Comparison of ENCODE assay signal across 16 cellular contexts in genomic region chr16:86545927-86546637, GRCh38. TPM values are rescaled to one million over a fixed set of nuclear protein-coding genes. Genes with fewer than 3 reads are reported as not detected.
DNase-seq lines count a peak whose midpoint lies in the region; ATAC-seq and TF ChIP-seq lines count a peak whose summit lies in the region.
"Had no signal": no experiment of that assay in that cellular context is flagged by ENCODE, and none has a peak within 500 bp of the region (broad histone marks: within the 10 kb centered on the region; RNA-seq: fewer than 3 reads in every experiment).

No MANE protein-coding gene starts in this region.

- peaks cover 0 to 20% (median 5%) of the 10 kb centered on the region in 9 donors for H3K4me1 ChIP-seq in heart right ventricle
- H3K4me1 ChIP-seq in right atrium auricular region: no peaks in the 10 kb centered on the region

- H3K27ac Mint-ChIP-seq in endothelial cell (ENCODE audit: unreplicated experiment): no peak overlapping the region
- H3K27ac Mint-ChIP-seq: CD4-positive, CD25-positive, alpha-beta regulatory T cell; IgD-negative memory B cell had no signal

- intact Hi-C loops in heart right ventricle (cut with DNase I) (no loop called here), sciatic nerve (cut with DNase I) (no loop called here)

- H3K27ac ChIP-seq in heart right ventricle (no peak overlapping the region), right atrium auricular region (no peak overlapping the region)
- H3K27ac ChIP-seq: BLaER1 had no signal

- no peaks in the 10 kb centered on the region for H3K9me3 Mint-ChIP-seq in endothelial cell (ENCODE audit: unreplicated experiment)
- H3K9me3 Mint-ChIP-seq: CD4-positive, CD25-positive, alpha-beta regulatory T cell; IgD-negative memory B cell had no signal

- H3K4me1 Mint-ChIP-seq in endothelial cell (ENCODE audit: unreplicated experiment): no peaks in the 10 kb centered on the region

- TF ChIP-seq CTCF in heart right ventricle (IDR thresholded peaks at IDR 0.05): no peak
- TF ChIP-seq CTCF in right atrium auricular region (IDR thresholded peaks at IDR 0.05): no peak
- no peak for TF ChIP-seq CTCF in endothelial cell (IDR thresholded peaks at IDR 0.05; ENCODE audit: unreplicated experiment)

- H3K9me3 ChIP-seq in heart right ventricle (no peaks in the 10 kb centered on the region), right atrium auricular region (no peaks in the 10 kb centered on the region)
- H3K9me3 ChIP-seq: BLaER1 had no signal

- H3K4me3 Mint-ChIP-seq in endothelial cell (ENCODE audit: unreplicated experiment): peak overlapping the region; percentile 21
- H3K4me3 Mint-ChIP-seq: CD4-positive, CD25-positive, alpha-beta regulatory T cell; IgD-negative memory B cell had no signal

- 60 to 61% methylated on average over 19 of the region's 19 CpGs for WGBS in heart right ventricle, 2 donors

- H3K4me3 ChIP-seq in heart right ventricle (peak overlapping the region in 1 of 10 donors; percentile 2), right atrium auricular region (no peak overlapping the region)
- H3K4me3 ChIP-seq: BLaER1 had no signal

- no peaks in the 10 kb centered on the region for H3K27me3 ChIP-seq in heart right ventricle
- H3K27me3 ChIP-seq in right atrium auricular region: no peaks in the 10 kb centered on the region
- H3K27me3 ChIP-seq: BLaER1 had no signal

- H3K36me3 ChIP-seq in heart right ventricle (peaks cover 0 to 100% (median 19%) of the 10 kb centered on the region in 9 donors), right atrium auricular region (peaks cover 30% of the 10 kb centered on the region)

- DNase-seq in heart right ventricle: no peak
- no peak for DNase-seq in right atrium auricular region (ENCODE audit: low spot score)
- DNase-seq in endothelial cell (ENCODE audit: low spot score): no peak
- DNase-seq in sciatic nerve (ENCODE audit: low spot score): no peak
- no peak for DNase-seq in kidney glomerular epithelial cell (lab: John Stamatoyannopoulos, UW)
- DNase-seq: 8988T; AML-193; CD4-positive, CD25-positive, alpha-beta regulatory T cell; DMS53; GF-D8; HCEC 1CT had no signal

- peaks cover 26% of the 10 kb centered on the region for H3K36me3 Mint-ChIP-seq in endothelial cell (ENCODE audit: low read depth, unreplicated experiment)

- ATAC-seq in heart right ventricle (peak in 5 of 8 donors; percentile 11 to 41 (median 20)), sciatic nerve (peak; percentile 55), HG03175 (IDR thresholded peaks at IDR 0.05; ENCODE audit: unreplicated experiment) (no peak), GM21723 (IDR thresholded peaks at IDR 0.05; ENCODE audit: unreplicated experiment) (no peak)

- peaks cover 1% of the 10 kb centered on the region for H3K27me3 Mint-ChIP-seq in endothelial cell (ENCODE audit: unreplicated experiment)
- H3K27me3 Mint-ChIP-seq: CD4-positive, CD25-positive, alpha-beta regulatory T cell; IgD-negative memory B cell had no signal

RNA-seq across cellular contexts. Expression of gene MTHFSD, which starts 9.0 kb away (rescaled TPM):
- total RNA-seq in heart right ventricle (10 to 100 TPM in 8 of 10 donors, 1 to 10 TPM in 2; 8.9 to 13.1 (median 11.4) TPM), right atrium auricular region (1 to 10 TPM; 7.8 to 8.3 TPM), endothelial cell (ENCODE audit: unreplicated experiment) (30.6 TPM), sciatic nerve (19.2 TPM)
- 10 to 100 TPM in 1 of 2 donors, 1 to 10 TPM in 1; 5.1 to 11.3 TPM for polyA plus RNA-seq in heart right ventricle

RNA-seq across cellular contexts. Expression of gene FOXC2, which starts 20.5 kb away (rescaled TPM):
- 1 to 10 TPM in 8 of 10 donors, under 1 TPM in 2; 0.66 to 2.2 (median 1.9) TPM for total RNA-seq in heart right ventricle
- 1 to 10 TPM; 1.2 to 1.3 TPM for polyA plus RNA-seq in heart right ventricle
- 1 to 10 TPM; 2.6 to 2.9 TPM for total RNA-seq in right atrium auricular region
- total RNA-seq in endothelial cell (ENCODE audit: unreplicated experiment): 16.3 TPM
- total RNA-seq in sciatic nerve: 20.0 TPM
- total RNA-seq: CD4-positive, CD25-positive, alpha-beta regulatory T cell; HT-29 had no signal
- polyA plus RNA-seq: CD4-positive, CD25-positive, alpha-beta regulatory T cell; IgD-negative memory B cell had no signal

RNA-seq across cellular contexts. Expression of gene FOXL1, which starts 32.3 kb away (rescaled TPM):
- 1 to 10 TPM in 3 of 10 donors, under 1 TPM in 7; 0.40 to 1.9 (median 0.84) TPM for total RNA-seq in heart right ventricle
- under 1 TPM; 0.78 to 0.95 TPM for polyA plus RNA-seq in heart right ventricle
- total RNA-seq in right atrium auricular region: 1 to 10 TPM in 1 of 2 donors, under 1 TPM in 1; 0.85 to 1.3 TPM
- total RNA-seq in endothelial cell (ENCODE audit: unreplicated experiment): 3.4 TPM
- 7.5 TPM for total RNA-seq in sciatic nerve
- total RNA-seq: CD4-positive, CD25-positive, alpha-beta regulatory T cell had no signal
- polyA plus RNA-seq: CD4-positive, CD25-positive, alpha-beta regulatory T cell; IgD-negative memory B cell had no signal

RNA-seq across cellular contexts. Expression of gene FOXF1, which starts 35.8 kb away (rescaled TPM):
- total RNA-seq in heart right ventricle (under 1 TPM in 8 of 10 donors, not detected in 2; 0.08 to 0.38 (median 0.22) TPM), right atrium auricular region (under 1 TPM in 1 of 2 donors, not detected in 1; 0.44 TPM), endothelial cell (ENCODE audit: unreplicated experiment) (0.69 TPM), sciatic nerve (0.45 TPM)
- under 1 TPM; 0.16 to 0.37 TPM for polyA plus RNA-seq in heart right ventricle
- total RNA-seq: CD4-positive, CD25-positive, alpha-beta regulatory T cell; HT-29 had no signal
- polyA plus RNA-seq: CD4-positive, CD25-positive, alpha-beta regulatory T cell; IgD-negative memory B cell had no signal

Comparison
In these comparisons a context has a peak if more than half of its experiments do, and no peak if none do; other contexts are left out.
1. ATAC-seq: peak in heart right ventricle (5 of 8) and sciatic nerve (single experiment); none in HG03175 (single experiment) and GM21723 (single experiment).